In the genomic region with DNA sequence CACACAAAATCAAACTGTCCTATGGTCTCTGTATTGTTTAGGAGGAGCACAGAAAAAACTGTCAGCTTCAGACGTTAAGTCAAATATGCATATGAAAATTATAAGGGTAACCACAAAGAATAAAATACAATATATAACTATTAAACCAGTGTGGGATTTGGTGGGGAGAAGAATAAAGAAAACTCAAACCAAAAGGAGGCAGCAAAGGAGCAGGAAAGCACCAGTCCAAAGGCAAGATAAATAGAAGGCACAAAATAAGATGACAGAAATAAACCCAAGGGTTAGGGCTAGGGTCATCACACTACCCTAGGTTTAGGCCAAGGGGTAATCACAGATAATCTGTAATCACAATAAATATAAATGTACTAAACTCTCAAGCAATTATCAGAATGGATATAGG, we compare ENCODE assay signal across 20 cellular contexts. TPM values are rescaled to one million over a fixed set of nuclear protein-coding genes. Genes with fewer than 3 reads are reported as not detected.
A peak's percentile ranks its signal among the peaks of the same experiment; 100 is the strongest.
DNase-seq lines count a peak whose midpoint lies in the region; ATAC-seq and TF ChIP-seq lines count a peak whose summit lies in the region.
"Had no signal": no experiment of that assay in that cellular context is flagged by ENCODE, and none has a peak within 500 bp of the region (broad histone marks: within the 10 kb centered on the region; RNA-seq: fewer than 3 reads in every experiment).

No MANE protein-coding gene starts in this region.

- H3K4me3 ChIP-seq in LNCaP clone FGC (ENCODE audit: low read depth, low read length) (no peak overlapping the region), cardiac fibroblast (replicated peaks in 1 of 2; ENCODE audit: low read depth in 2 of 2, low read length in 2 of 2) (no peak overlapping the region)
- H3K4me3 ChIP-seq: gastroesophageal sphincter, HAP-1, thyroid gland had no signal

- no peak for ATAC-seq in GM21367 (IDR thresholded peaks at IDR 0.05; ENCODE audit: unreplicated experiment)
- ATAC-seq: gastroesophageal sphincter had no signal

- TF ChIP-seq CTCF in GM10266 (IDR thresholded peaks at IDR 0.05; ENCODE audit: control insufficient read depth, insufficient read depth, low read depth, missing control alignments) (peak; percentile 40), LNCaP clone FGC (IDR thresholded peaks at IDR 0.05; ENCODE audit: control insufficient read depth, extremely low read depth, insufficient read depth) (peak; percentile 39), cardiac fibroblast (IDR thresholded peaks at IDR 0.05; ENCODE audit: low read depth, low read length) (no peak)

- no peak for DNase-seq in GM10266 (ENCODE audit: extremely low spot score)
- no peak for DNase-seq in LNCaP clone FGC (ENCODE audit: low read depth)
- DNase-seq in cardiac fibroblast (ENCODE audit: low read depth in 2 of 2): peak; percentile 10 to 18
- peak; percentile 15 for DNase-seq in renal cortical epithelial cell (ENCODE audit: low read depth)
- no peak for DNase-seq in globus pallidus (ENCODE audit: low spot score)
- DNase-seq in retina: no peak
- DNase-seq: activated CD4-positive, alpha-beta T cell treated with anti-CD3 and anti-CD28 coated beads, Interleukin-2, amount 50 U/mL, for 48 hours; activated naive CD4-positive, alpha-beta T cell treated with anti-CD3 and anti-CD28 coated beads, Interleukin-2, amount 50 U/mL, for 16 hours; activated T-cell treated with anti-CD3 and anti-CD28 coated beads, Interleukin-2, amount 50 U/mL, for 1 hour; CD4-positive, CD25-positive, alpha-beta regulatory T cell; DMS153; KG1; NCI-H1417 treated with DMSO at 0.1 percent for 48 hours; RPMI8226; stimulated activated CD4-positive, alpha-beta T cell treated with anti-CD3 and anti-CD28 coated beads, Interleukin-15, amount 100 ng/mL, for 24 hours; stimulated activated naive CD4-positive, alpha-beta T cell; thyroid gland had no signal

RNA-seq across cellular contexts. Expression of a gene that starts 32.8 kb away (rescaled TPM):
- 0.05 TPM in 1 of 2 replicates, not detected in the other for total RNA-seq in renal cortical epithelial cell

RNA-seq across cellular contexts. Expression of a gene that starts 37.1 kb away (rescaled TPM):
- 40.1 and 46.4 TPM in 2 replicates for total RNA-seq in renal cortical epithelial cell

Comparison
In these comparisons a context has a peak if more than half of its experiments do, and no peak if none do; other contexts are left out.
1. DNase-seq: peak in cardiac fibroblast (2 of 2) and renal cortical epithelial cell (single experiment); none in GM10266 (single experiment), LNCaP clone FGC (single experiment), globus pallidus (single experiment) and retina (single experiment).